Comparison of ENCODE assay signal across 6 cellular contexts in genomic region chr6:32189082-32189741, GRCh38. TPM values are rescaled to one million over a fixed set of nuclear protein-coding genes. Genes with fewer than 3 reads are reported as not detected.
DNase-seq lines count a peak whose midpoint lies in the region; ATAC-seq and TF ChIP-seq lines count a peak whose summit lies in the region.

No MANE protein-coding gene starts in this region.

- CTCF ChIA-PET in RWPE1 (lab: Yijun Ruan, JAX) = interaction anchor here (0.7 kb wide), 1 partner anchor 1284 kb away, joined by 4 read pairs; no protein-coding TSS in a partner anchor

- ATAC-seq in HG02571 (IDR thresholded peaks at IDR 0.05; ENCODE audit: unreplicated experiment) (no peak), GM19351 (IDR thresholded peaks at IDR 0.05; ENCODE audit: unreplicated experiment) (no peak)

- H3K4me3 ChIP-seq in fibroblast of pulmonary artery (replicated peaks; ENCODE audit: low read depth, low read length) (peak overlapping the region; percentile 82), stomach (peak overlapping the region; percentile 69 to 90 (median 81))

- H3K27me3 ChIP-seq in stomach = no peaks in the 10 kb centered on the region

- no peak for TF ChIP-seq POLR2A in stomach (IDR thresholded peaks at IDR 0.05)

- no peak for TF ChIP-seq CTCF in RWPE1 (conservative IDR thresholded peaks at IDR 0.05; ENCODE audit: low read depth)
- no peak for TF ChIP-seq CTCF in fibroblast of pulmonary artery (IDR thresholded peaks at IDR 0.05; ENCODE audit: low read length, missing control alignments)
- TF ChIP-seq CTCF in stomach (IDR thresholded peaks at IDR 0.05) = no peak
- no peak for TF ChIP-seq CTCF in GM13976 (IDR thresholded peaks at IDR 0.05; ENCODE audit: borderline replicate concordance, control extremely low read depth, extremely low read depth, insufficient read depth, missing control alignments)

- peaks cover 41 to 90% (median 74%) of the 10 kb centered on the region in 4 donors for H3K4me1 ChIP-seq in stomach

- POLR2A ChIA-PET in RWPE1 (lab: Yijun Ruan, JAX; ENCODE audit: low non-redundant PET) = no interaction called here

- no peaks in the 10 kb centered on the region for H3K9me3 ChIP-seq in stomach

- peaks cover 18 to 30% (median 24%) of the 10 kb centered on the region in 4 donors for H3K36me3 ChIP-seq in stomach

- WGBS in stomach, 5 donors = 0 to 3% (median 2%) methylated on average over 10 of the region's 10 CpGs

- TF ChIP-seq EP300 in stomach (IDR thresholded peaks at IDR 0.05) = no peak

- intact Hi-C loops in stomach (cut with DNase I; ENCODE audit: low total_unique reads) = no loop called here

- DNase-seq in RWPE1 (ENCODE audit: low spot score) = no peak
- no peak for DNase-seq in fibroblast of pulmonary artery (ENCODE audit: low read depth)
- DNase-seq in stomach = no peak
- DNase-seq in GM13976 (ENCODE audit: low spot score) = no peak

- in situ Hi-C loops in GM13976 (cut with MboI; ENCODE audit: low sequenced_read_pairs, unreplicated experiment) = no loop called here

- H3K27ac ChIP-seq in RWPE1 (peak overlapping the region; percentile 88), stomach (peak overlapping the region; percentile 94 to 100 (median 97))

RNA-seq across cellular contexts. Expression of gene PBX2, which starts 0.8 kb away (rescaled TPM):
- 10 to 100 TPM; 23.5 to 50.3 (median 42.0) TPM for total RNA-seq in stomach
- polyA plus RNA-seq in stomach = 10 to 100 TPM; 26.5 to 31.4 (median 28.0) TPM

RNA-seq across cellular contexts. Expression of gene GPSM3, which starts 3.2 kb away (rescaled TPM):
- 10 to 100 TPM in 1 of 5 donors, 1 to 10 TPM in 1, not detected in 3; 3.1 to 41.0 TPM for total RNA-seq in stomach
- polyA plus RNA-seq in stomach = 10 to 100 TPM in 2 of 3 donors, 1 to 10 TPM in 1; 10.0 to 25.8 (median 23.9) TPM

RNA-seq across cellular contexts. Expression of gene AGER, which starts 5.2 kb away (rescaled TPM):
- total RNA-seq in stomach = 10 to 100 TPM in 2 of 5 donors, 1 to 10 TPM in 2, under 1 TPM in 1; 0.87 to 35.6 (median 2.8) TPM
- polyA plus RNA-seq in stomach = 10 to 100 TPM; 13.0 to 18.0 (median 16.9) TPM

RNA-seq across cellular contexts. Expression of gene RNF5, which starts 11.0 kb away (rescaled TPM):
- total RNA-seq in stomach = 10 to 100 TPM; 22.6 to 71.4 (median 50.9) TPM
- 100 to 1,000 TPM in 1 of 3 donors, 10 to 100 TPM in 2; 92.5 to 107 (median 93.2) TPM for polyA plus RNA-seq in stomach

RNA-seq across cellular contexts. Expression of gene AGPAT1, which starts 13.3 kb away (rescaled TPM):
- 10 to 100 TPM in 4 of 5 donors, 1 to 10 TPM in 1; 7.3 to 52.6 (median 33.5) TPM for total RNA-seq in stomach
- 10 to 100 TPM; 31.3 to 41.9 (median 36.2) TPM for polyA plus RNA-seq in stomach
